In the genomic region with DNA sequence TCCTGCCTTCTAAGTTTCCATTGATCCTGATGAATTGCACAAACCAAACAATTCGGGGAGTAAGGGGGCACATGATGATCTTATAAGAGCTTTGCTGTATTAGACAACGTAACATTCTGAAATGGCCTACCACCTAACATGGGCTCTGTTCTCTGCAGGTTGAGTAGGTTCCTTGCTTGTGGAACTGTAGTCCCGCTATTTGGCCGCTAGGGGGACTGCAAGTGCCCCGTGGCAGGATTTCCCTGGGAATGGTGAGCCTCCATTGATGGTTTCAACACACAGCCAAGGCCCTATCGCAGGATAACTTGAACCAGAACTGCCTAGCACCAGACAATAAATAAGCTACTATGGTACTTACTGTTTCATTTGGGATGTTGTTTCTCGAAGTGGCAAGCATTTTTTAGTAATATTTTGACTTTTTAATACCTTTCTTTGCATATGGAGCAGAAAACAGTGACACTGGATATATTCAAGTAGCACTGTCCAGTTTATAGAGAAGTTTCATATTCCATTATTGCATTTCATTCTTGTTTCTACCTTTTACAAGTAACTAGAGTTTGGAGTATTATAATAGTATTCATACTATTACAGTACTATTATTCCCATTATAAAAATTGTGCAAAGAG, we compare ENCODE assay signal across 8 cellular contexts. TPM values are rescaled to one million over a fixed set of nuclear protein-coding genes. Genes with fewer than 3 reads are reported as not detected.
DNase-seq lines count a peak whose midpoint lies in the region; ATAC-seq, FAIRE-seq and TF ChIP-seq lines count a peak whose summit lies in the region.

No MANE protein-coding gene starts in this region.

- no peaks in the 10 kb centered on the region for H3K4me1 ChIP-seq in HepG2 (ENCODE audit: insufficient read depth, low read length)

- peak; percentile 47 for DNase-seq in activated CD8-positive, alpha-beta memory T cell treated with anti-CD3 and anti-CD28 coated beads, Interleukin-2, amount 50 U/mL, for 48 hours
- DNase-seq in activated CD8-positive, alpha-beta memory T cell treated with anti-CD3 and anti-CD28 coated beads for 24 hours = no peak
- DNase-seq in HPDE6-E6E7 (ENCODE audit: extremely low spot score) (peak; percentile 10), astrocyte of the hippocampus (ENCODE audit: low read depth, low spot score) (peak; percentile 37), HepG2 (ENCODE audit: low spot score) (peak; percentile 8), NCI-H1092 (lab: John Stamatoyannopoulos, UW) (no peak)

- no peak overlapping the region for H2AFZ ChIP-seq in HepG2 (ENCODE audit: low read length)

- TF ChIP-seq EP300 in HepG2 (IDR thresholded peaks at IDR 0.05; ENCODE audit: low read depth in 2 of 2, low read length in 2 of 2) (no peak), HepG2 (CRISPR knock-in tag; IDR thresholded peaks at IDR 0.05; ENCODE audit: borderline replicate concordance) (no peak)

- H3K9ac ChIP-seq in HepG2 (ENCODE audit: insufficient read depth, low read depth, low read length) = no peak overlapping the region

- in situ Hi-C loops in HepG2 (cut with HindIII; ENCODE audit: extremely low pct_ligation_motif_present, low pct_unique_long_range_greater_than_20kb) = loop anchor here (25.0 kb wide), 1 partner anchor 582 kb away; no protein-coding TSS in a partner anchor

- no peak overlapping the region for H3K4me3 ChIP-seq in HepG2 (replicated peaks in 1 of 3; ENCODE audit: insufficient read depth in 1 of 3, low read depth in 2 of 3, low read length in 3 of 3)

- TF ChIP-seq CTCF in HepG2 (CRISPR knock-in tag; IDR thresholded peaks at IDR 0.05) = peak; percentile 61

- FAIRE-seq in HepG2 (lab: Jason Lieb, UNC) = peak; percentile 77

- no peak for TF ChIP-seq RAD21 in HepG2 (CRISPR knock-in tag; IDR thresholded peaks at IDR 0.05)

- no peaks in the 10 kb centered on the region for H3K79me2 ChIP-seq in HepG2 (ENCODE audit: insufficient read depth, low read length)

- CTCF ChIA-PET in HepG2 (lab: Yijun Ruan, JAX; ENCODE audit: low intra/inter-chr PET ratio, low total read pairs) = no interaction called here

- no peaks in the 10 kb centered on the region for H3K36me3 ChIP-seq in HepG2 (replicated peaks in 1 of 2; ENCODE audit: control insufficient read depth in 1 of 2, insufficient read depth in 2 of 2, low read length in 2 of 2)

- H3K9me3 ChIP-seq in HepG2 (ENCODE audit: low read length) = no peaks in the 10 kb centered on the region

- ATAC-seq in HepG2 (peak; percentile 75), GM19035 (IDR thresholded peaks at IDR 0.05; ENCODE audit: unreplicated experiment) (no peak), GM18520 (IDR thresholded peaks at IDR 0.05; ENCODE audit: unreplicated experiment) (no peak)

- H3K27ac ChIP-seq in HepG2 (ENCODE audit: extremely low read length, insufficient read depth, low read length) = no peak overlapping the region

- no peaks in the 10 kb centered on the region for H3K27me3 ChIP-seq in HepG2 (ENCODE audit: control insufficient read depth in 1 of 2, insufficient read depth in 2 of 2, low read length in 2 of 2)

- no peaks in the 10 kb centered on the region for H4K20me1 ChIP-seq in HepG2 (ENCODE audit: insufficient read depth, low read length)

- no peak for TF ChIP-seq POLR2A in HepG2 (IDR thresholded peaks at IDR 0.05; ENCODE audit: insufficient read depth in 1 of 2, low read depth in 2 of 2, low read length in 2 of 2)

- no peak overlapping the region for H3K4me2 ChIP-seq in HepG2 (ENCODE audit: low read depth, low read length)

- intact Hi-C loops in HepG2 (cut with micrococcal nuclease; ENCODE audit: unreplicated experiment) = no loop called here

- 7% methylated on average over 3 of the region's 7 CpGs for whole genome bisulfite sequencing in HepG2 (ENCODE audit: low lambda C conversion rate)

- POLR2A ChIA-PET in HepG2 (lab: Yijun Ruan, JAX) = no interaction called here

- no TSS peak for BruUV-seq in HepG2 (replicated peaks; lab: Mats Ljungman, UMichigan)

TF ChIP-seq in HepG2, 621 proteins besides CTCF, POLR2A, EP300 and RAD21:
- TF ChIP-seq MEIS2 (CRISPR knock-in tag; IDR thresholded peaks at IDR 0.05) (no peak), DZIP1 (CRISPR knock-in tag; IDR thresholded peaks at IDR 0.05) (no peak), STAG1 (CRISPR knock-in tag; IDR thresholded peaks at IDR 0.05) (peak; percentile 27; the same call in 1 of the 2 replicates), SMC3 (IDR thresholded peaks at IDR 0.05; ENCODE audit: low read length) (peak; percentile 34; the same call in 1 of the 2 replicates), ZNF136 (CRISPR knock-in tag; IDR thresholded peaks at IDR 0.05; ENCODE audit: low read depth) (no peak), MYPOP (CRISPR knock-in tag; IDR thresholded peaks at IDR 0.05) (no peak), BATF2 (CRISPR knock-in tag; IDR thresholded peaks at IDR 0.05) (no peak), NFE2L1 (CRISPR knock-in tag; IDR thresholded peaks at IDR 0.05; ENCODE audit: borderline replicate concordance) (no peak)

RNA-seq across cellular contexts. Expression of gene AR, which starts 11.9 kb away (rescaled TPM):
- total RNA-seq in HepG2 (2016; rRNA removed; fragmentation: Illumina TruSeq; extraction: Trizol) = not detected in 2 replicates
- not detected in 2 replicates for total RNA-seq in HepG2 (2016; cell fraction: cytosol; rRNA removed; fragmentation: Illumina TruSeq; extraction: Trizol; ENCODE audit: low read depth)
- not detected in 2 replicates for total RNA-seq in HepG2 (2016; cell fraction: insoluble cytoplasmic fraction; rRNA removed; fragmentation: Illumina TruSeq; extraction: Trizol)
- not detected in 2 replicates for total RNA-seq in HepG2 (2016; cell fraction: membrane; rRNA removed; fragmentation: Illumina TruSeq; extraction: Trizol)
- total RNA-seq in HepG2 (2016; cell fraction: nucleus; rRNA removed; fragmentation: Illumina TruSeq; extraction: Trizol) = not detected in 2 replicates
- not detected in 2 replicates for polyA plus RNA-seq in HepG2 (2011; rRNA removed)
- polyA plus RNA-seq in HepG2 (2011; cell fraction: cytosol; rRNA removed) = not detected in 2 replicates
- not detected in 2 replicates for polyA plus RNA-seq in HepG2 (2011; cell fraction: nucleus; rRNA removed)
- polyA plus RNA-seq in HepG2 (2012) = not detected in 2 replicates
- polyA plus RNA-seq in HepG2 (2016; cell fraction: cytosol; fragmentation: Illumina TruSeq; extraction: Trizol; ENCODE audit: low read depth) = not detected in 2 replicates
- not detected in 2 replicates for polyA plus RNA-seq in HepG2 (2016; cell fraction: insoluble cytoplasmic fraction; fragmentation: Illumina TruSeq; extraction: Trizol; ENCODE audit: low read depth)
- polyA plus RNA-seq in HepG2 (2016; cell fraction: membrane; fragmentation: Illumina TruSeq; extraction: Trizol; ENCODE audit: low read depth) = not detected in 2 replicates
- not detected in 2 replicates for polyA plus RNA-seq in HepG2 (2016; cell fraction: nucleus; fragmentation: Illumina TruSeq; extraction: Trizol; ENCODE audit: insufficient read depth, low read depth)
- polyA minus RNA-seq in HepG2 (2011; rRNA and poly(A)+ RNA removed; ENCODE audit: low replicate concordance) = not detected in 2 replicates
- polyA minus RNA-seq in HepG2 (2011; cell fraction: cytosol; rRNA and poly(A)+ RNA removed) = not detected in 2 replicates
- not detected in 2 replicates for polyA minus RNA-seq in HepG2 (2011; cell fraction: nucleus; rRNA and poly(A)+ RNA removed)

Comparison
In these comparisons a context has a peak if more than half of its experiments do, and no peak if none do; other contexts are left out.
1. DNase-seq: peak in activated CD8-positive, alpha-beta memory T cell treated with anti-CD3 and anti-CD28 coated beads, Interleukin-2, amount 50 U/mL, for 48 hours (single experiment), HPDE6-E6E7 (single experiment), astrocyte of the hippocampus (single experiment) and HepG2 (single experiment); none in activated CD8-positive, alpha-beta memory T cell treated with anti-CD3 and anti-CD28 coated beads for 24 hours (single experiment) and NCI-H1092 (single experiment).